8 cellular contexts compared by ENCODE assay signal in the genomic region with DNA sequence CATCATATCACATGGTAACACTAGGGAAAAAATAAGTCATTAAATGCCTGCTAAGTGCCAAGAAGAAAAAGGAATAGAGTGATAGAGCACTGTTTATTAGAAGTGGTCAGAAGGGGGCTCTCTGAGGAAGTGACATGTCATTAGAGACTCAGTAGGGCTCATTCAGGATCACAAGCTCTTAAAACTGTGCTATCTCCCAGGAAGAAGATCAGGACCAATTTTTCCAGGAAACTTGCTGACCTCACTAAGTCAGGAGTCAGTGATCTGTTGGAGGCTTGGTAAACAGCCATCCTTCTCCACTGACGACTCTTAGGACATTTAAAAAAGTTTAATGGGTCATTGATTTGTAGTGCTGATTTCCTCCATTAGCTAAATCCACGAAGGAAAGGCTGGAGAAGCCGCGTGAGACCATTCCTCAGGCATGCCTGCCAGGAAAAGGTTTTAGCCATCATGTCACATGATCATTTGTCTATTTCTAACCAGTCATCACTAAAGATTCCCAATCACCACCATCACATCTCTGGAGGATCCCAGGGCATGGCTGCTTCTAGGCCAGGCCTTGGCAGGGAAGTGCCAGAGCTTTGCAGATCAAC. TPM values are rescaled to one million over a fixed set of nuclear protein-coding genes. Genes with fewer than 3 reads are reported as not detected.
DNase-seq lines count a peak whose midpoint lies in the region; ATAC-seq and TF ChIP-seq lines count a peak whose summit lies in the region.

No MANE protein-coding gene starts in this region.

- H3K36me3 ChIP-seq in heart left ventricle: no peaks in the 10 kb centered on the region
- H3K36me3 ChIP-seq in sigmoid colon: no peaks in the 10 kb centered on the region

- H3K4me3 ChIP-seq in heart left ventricle (no peak overlapping the region), sigmoid colon (no peak overlapping the region)

- 62 to 77% (median 70%) methylated on average over 4 of the region's 4 CpGs for WGBS in heart left ventricle, 4 donors
- WGBS in sigmoid colon, 2 donors: 67 to 74% methylated on average over 4 of the region's 4 CpGs

- intact Hi-C loops in heart left ventricle (cut with DNase I) (loop anchor here in 1 of 10 donors (5.0 kb wide), 1 partner anchor 68 kb away; no protein-coding TSS in a partner anchor), sigmoid colon (cut with DNase I) (no loop called here)

- DNase-seq in GM10266 (ENCODE audit: extremely low spot score): no peak
- DNase-seq in heart left ventricle: no peak
- peak; percentile 22 for DNase-seq in sigmoid colon
- DNase-seq in OCI-M2 (lab: John Stamatoyannopoulos, UW; ENCODE audit: unreplicated experiment): no peak
- DNase-seq in putamen (ENCODE audit: low spot score): no peak
- no peak for DNase-seq in G401 (ENCODE audit: low spot score)
- DNase-seq in kidney glomerular epithelial cell (lab: John Stamatoyannopoulos, UW): no peak

- no peaks in the 10 kb centered on the region for H3K9me3 ChIP-seq in heart left ventricle
- H3K9me3 ChIP-seq in sigmoid colon: no peaks in the 10 kb centered on the region

- no peak for TF ChIP-seq POLR2A in heart left ventricle (IDR thresholded peaks at IDR 0.05)
- TF ChIP-seq POLR2A in sigmoid colon (IDR thresholded peaks at IDR 0.05): no peak

- TF ChIP-seq CTCF in GM10266 (IDR thresholded peaks at IDR 0.05; ENCODE audit: control insufficient read depth, insufficient read depth, low read depth, missing control alignments) (peak; percentile 37), heart left ventricle (IDR thresholded peaks at IDR 0.05) (peak in 9 of 12 donors; percentile 10 to 51 (median 26)), sigmoid colon (IDR thresholded peaks at IDR 0.05) (no peak)

- peak overlapping the region in 9 of 12 donors; percentile 14 to 91 (median 35) for H3K27ac ChIP-seq in heart left ventricle
- H3K27ac ChIP-seq in sigmoid colon: peak overlapping the region in 3 of 4 donors; percentile 50 to 59 (median 55)

- H3K27me3 ChIP-seq in heart left ventricle (no peaks in the 10 kb centered on the region), sigmoid colon (no peaks in the 10 kb centered on the region)

- no peak for TF ChIP-seq EP300 in sigmoid colon (IDR thresholded peaks at IDR 0.05)

- ATAC-seq in SK-N-SH treated with all-trans-retinoic acid at 6 μM for 48 hours (peak; percentile 60), heart left ventricle (peak in 3 of 4 donors; percentile 43 to 67 (median 50))

- peaks cover 0 to 57% (median 4%) of the 10 kb centered on the region in 12 donors for H3K4me1 ChIP-seq in heart left ventricle
- peaks cover 0 to 18% (median 1%) of the 10 kb centered on the region in 4 donors for H3K4me1 ChIP-seq in sigmoid colon

- in situ Hi-C loops in G401 (cut with HindIII; ENCODE audit: low sequenced_read_pairs): no loop called here

TF ChIP-seq in SK-N-SH treated with all-trans-retinoic acid at 6 μM for 48 hours, 23 proteins besides CTCF, POLR2A, EP300 and RAD21:
- TF ChIP-seq, protein P1, sequence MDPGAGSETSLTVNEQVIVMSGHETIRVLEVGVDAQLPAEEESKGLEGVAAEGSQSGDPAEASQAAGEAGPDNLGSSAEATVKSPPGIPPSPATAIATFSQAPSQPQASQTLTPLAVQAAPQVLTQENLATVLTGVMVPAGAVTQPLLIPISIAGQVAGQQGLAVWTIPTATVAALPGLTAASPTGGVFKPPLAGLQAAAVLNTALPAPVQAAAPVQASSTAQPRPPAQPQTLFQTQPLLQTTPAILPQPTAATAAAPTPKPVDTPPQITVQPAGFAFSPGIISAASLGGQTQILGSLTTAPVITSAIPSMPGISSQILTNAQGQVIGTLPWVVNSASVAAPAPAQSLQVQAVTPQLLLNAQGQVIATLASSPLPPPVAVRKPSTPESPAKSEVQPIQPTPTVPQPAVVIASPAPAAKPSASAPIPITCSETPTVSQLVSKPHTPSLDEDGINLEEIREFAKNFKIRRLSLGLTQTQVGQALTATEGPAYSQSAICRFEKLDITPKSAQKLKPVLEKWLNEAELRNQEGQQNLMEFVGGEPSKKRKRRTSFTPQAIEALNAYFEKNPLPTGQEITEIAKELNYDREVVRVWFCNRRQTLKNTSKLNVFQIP (CRISPR knock-in tag; IDR thresholded peaks at IDR 0.05; ENCODE audit: borderline replicate concordance, low read depth): no peak
- no peak for TF ChIP-seq PPARA (CRISPR knock-in tag; IDR thresholded peaks at IDR 0.05; ENCODE audit: borderline replicate concordance)

RNA-seq across cellular contexts. Expression of a gene that starts 5.9 kb away (rescaled TPM):
- total RNA-seq in heart left ventricle: 10 to 100 TPM; 24.2 to 63.3 (median 32.0) TPM
- 10 to 100 TPM; 18.5 to 93.8 TPM for polyA plus RNA-seq in heart left ventricle
- total RNA-seq in sigmoid colon: 10 to 100 TPM; 21.6 to 31.2 (median 23.6) TPM
- 10 to 100 TPM; 14.4 to 41.5 (median 23.6) TPM for polyA plus RNA-seq in sigmoid colon
- total RNA-seq in G401 (2014; rRNA removed; shearing (Covaris generic)): 41.1 and 46.5 TPM in 2 replicates

Comparison
In these comparisons a context has a peak if more than half of its experiments do, and no peak if none do; other contexts are left out.
1. CTCF ChIP-seq: peak in GM10266 (single experiment) and heart left ventricle (9 of 12); none in sigmoid colon (0 of 4).